In the genomic region with DNA sequence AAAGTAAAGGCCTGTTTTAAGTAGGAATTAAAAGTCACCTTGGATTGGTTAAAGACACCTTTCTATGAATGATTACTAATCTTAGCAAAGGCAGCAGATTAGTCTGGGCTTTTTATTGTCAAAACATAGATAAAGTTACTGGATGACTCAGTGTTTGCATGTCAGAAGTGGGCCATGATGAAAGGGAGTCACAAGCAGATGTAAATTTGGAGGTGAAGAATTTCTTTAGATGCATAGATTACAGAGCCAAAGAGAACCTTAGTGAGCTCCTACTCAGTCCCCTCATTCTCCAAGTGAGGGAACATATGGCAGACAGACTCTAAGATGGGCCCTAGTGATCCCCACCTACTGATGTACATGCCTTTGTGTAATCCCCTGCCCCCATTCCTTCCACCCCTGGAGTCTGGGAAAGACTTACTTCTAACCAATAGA, we compare ENCODE assay signal across 21 cellular contexts.
A peak's percentile ranks its signal among the peaks of the same experiment; 100 is the strongest.
DNase-seq lines count a peak whose midpoint lies in the region; ATAC-seq and TF ChIP-seq lines count a peak whose summit lies in the region.
"Had no signal": no experiment of that assay in that cellular context is flagged by ENCODE, and none has a peak within 500 bp of the region (broad histone marks: within the 10 kb centered on the region; RNA-seq: fewer than 3 reads in every experiment).

No MANE protein-coding gene starts in this region.

- no peaks in the 10 kb centered on the region for H3K9me3 ChIP-seq in colonic mucosa

- H3K27me3 ChIP-seq in colonic mucosa, result no peaks in the 10 kb centered on the region
- H3K27me3 ChIP-seq: BLaER1 had no signal

- no peaks in the 10 kb centered on the region for H3K36me3 ChIP-seq in colonic mucosa

- H3K27ac ChIP-seq in colonic mucosa, result no peak overlapping the region
- H3K27ac ChIP-seq: BLaER1, RWPE1, skin epidermis had no signal

- H3K4me1 ChIP-seq in colonic mucosa, result no peaks in the 10 kb centered on the region

- H3K4me3 ChIP-seq in cardiac fibroblast (replicated peaks in 1 of 2; ENCODE audit: low read depth in 2 of 2, low read length in 2 of 2) (no peak overlapping the region), colonic mucosa (no peak overlapping the region)
- H3K4me3 ChIP-seq: BLaER1, skin epidermis had no signal

- no peak for TF ChIP-seq CTCF in cardiac fibroblast (IDR thresholded peaks at IDR 0.05; ENCODE audit: low read depth, low read length)
- TF ChIP-seq CTCF in colonic mucosa (IDR thresholded peaks at IDR 0.05), result no peak

- intact Hi-C loops in colonic mucosa (cut with DNase I), result no loop called here

- H3K9ac ChIP-seq in colonic mucosa (ENCODE audit: low read depth in 2 of 2, low read length in 2 of 2), result no peak overlapping the region
- H3K9ac ChIP-seq: BLaER1 had no signal

- DNase-seq in GM03348 (ENCODE audit: low spot score) (peak; percentile 15), OCI-M1 (lab: John Stamatoyannopoulos, UW) (peak; percentile 91), cardiac fibroblast (ENCODE audit: low read depth in 2 of 2) (peak; percentile 15 to 60), non-pigmented ciliary epithelial cell (ENCODE audit: low read depth) (peak; percentile 48), colonic mucosa (no peak)
- DNase-seq in activated effector memory CD4-positive, alpha-beta T cell treated with Interleukin-2 at 50 U/mL for 16 hours, result no peak
- DNase-seq: activated CD4-positive, alpha-beta T cell treated with anti-CD3 and anti-CD28 coated beads, Interleukin-2, amount 50 U/mL, for 4 hours; hypothalamus; MM.1S; natural killer cell; NCI-H1694 treated with DMSO at 0.1 percent for 48 hours; NCI-H345; NK-92 treated with Interleukin-12 subunit alpha and Interleukin-12 subunit beta, amount 100 ng/mL, for 24 hours; stimulated activated CD8-positive, alpha-beta memory T cell treated with anti-CD3 and anti-CD28 coated beads, Interleukin-4, amount 100 ng/mL, for 48 hours; substantia nigra; T-cell had no signal

- ATAC-seq in GM19023 (IDR thresholded peaks at IDR 0.05; ENCODE audit: unreplicated experiment), result no peak
- ATAC-seq: esophagus mucosa, natural killer cell, T-cell had no signal

Comparison
In these comparisons a context has a peak if more than half of its experiments do, and no peak if none do; other contexts are left out.
1. DNase-seq: peak in GM03348 (single experiment), OCI-M1 (single experiment), cardiac fibroblast (2 of 2) and non-pigmented ciliary epithelial cell (single experiment); none in colonic mucosa (single experiment) and activated effector memory CD4-positive, alpha-beta T cell treated with Interleukin-2 at 50 U/mL for 16 hours (single experiment).